In the genomic region with DNA sequence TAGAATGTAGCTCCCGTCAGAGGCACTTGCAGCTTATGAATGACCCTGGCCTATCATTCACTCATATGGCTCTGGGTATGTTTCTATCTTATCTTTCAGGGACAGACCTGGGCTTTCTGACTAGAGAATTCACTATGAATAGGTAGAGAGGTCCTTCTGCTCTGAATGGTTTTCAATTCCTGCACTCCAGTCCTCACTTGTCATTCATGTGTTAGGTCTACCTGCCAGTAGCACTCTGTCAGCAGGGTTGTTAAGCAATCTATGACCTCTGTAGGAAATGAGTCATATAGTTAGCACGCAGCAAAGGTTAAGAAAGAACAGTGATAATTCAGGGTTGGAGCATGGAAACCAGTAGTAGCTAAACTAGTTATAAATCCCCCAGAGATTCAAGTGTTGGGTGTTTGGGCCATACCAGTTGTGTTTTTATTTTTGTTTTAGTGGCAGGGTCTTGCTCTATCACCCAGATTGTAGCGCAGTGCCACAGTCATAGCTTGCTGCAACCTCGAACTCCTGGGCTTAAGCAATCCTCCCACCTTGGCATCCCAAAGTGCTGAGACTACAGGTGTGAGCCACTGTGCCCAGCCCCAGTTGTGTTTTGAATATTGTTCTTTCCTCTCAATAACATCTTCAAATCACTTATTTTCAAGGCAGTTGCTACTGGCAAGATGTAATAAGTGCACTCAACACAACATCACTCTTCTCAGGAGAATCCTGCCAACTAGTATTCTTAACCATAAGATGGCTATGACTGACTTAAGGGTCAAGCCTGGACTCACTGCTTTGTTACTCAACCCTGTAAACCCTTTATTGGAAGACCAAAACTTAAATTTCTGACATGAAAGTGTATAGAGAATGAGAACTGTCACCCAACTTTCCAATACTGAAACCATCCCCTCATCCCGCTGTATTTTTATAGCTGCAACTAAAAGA, we compare ENCODE assay signal across 1 cellular context.
A peak's percentile ranks its signal among the peaks of the same experiment; 100 is the strongest.
TF ChIP-seq lines count a peak whose summit lies in the region.

No MANE protein-coding gene starts in this region.

TF ChIP-seq in K562, 482 proteins besides CTCF, POLR2A, EP300 and RAD21 (continued from another document and continues in another):
- TF ChIP-seq, protein P1, sequence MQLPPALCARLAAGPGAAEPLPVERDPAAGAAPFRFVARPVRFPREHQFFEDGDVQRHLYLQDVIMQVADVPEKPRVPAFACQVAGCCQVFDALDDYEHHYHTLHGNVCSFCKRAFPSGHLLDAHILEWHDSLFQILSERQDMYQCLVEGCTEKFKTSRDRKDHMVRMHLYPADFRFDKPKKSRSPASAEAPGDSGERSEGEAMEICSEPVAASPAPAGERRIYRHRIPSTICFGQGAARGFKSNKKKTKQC (CRISPR knock-in tag; IDR thresholded peaks at IDR 0.05): no peak
- TF ChIP-seq, protein P2, sequence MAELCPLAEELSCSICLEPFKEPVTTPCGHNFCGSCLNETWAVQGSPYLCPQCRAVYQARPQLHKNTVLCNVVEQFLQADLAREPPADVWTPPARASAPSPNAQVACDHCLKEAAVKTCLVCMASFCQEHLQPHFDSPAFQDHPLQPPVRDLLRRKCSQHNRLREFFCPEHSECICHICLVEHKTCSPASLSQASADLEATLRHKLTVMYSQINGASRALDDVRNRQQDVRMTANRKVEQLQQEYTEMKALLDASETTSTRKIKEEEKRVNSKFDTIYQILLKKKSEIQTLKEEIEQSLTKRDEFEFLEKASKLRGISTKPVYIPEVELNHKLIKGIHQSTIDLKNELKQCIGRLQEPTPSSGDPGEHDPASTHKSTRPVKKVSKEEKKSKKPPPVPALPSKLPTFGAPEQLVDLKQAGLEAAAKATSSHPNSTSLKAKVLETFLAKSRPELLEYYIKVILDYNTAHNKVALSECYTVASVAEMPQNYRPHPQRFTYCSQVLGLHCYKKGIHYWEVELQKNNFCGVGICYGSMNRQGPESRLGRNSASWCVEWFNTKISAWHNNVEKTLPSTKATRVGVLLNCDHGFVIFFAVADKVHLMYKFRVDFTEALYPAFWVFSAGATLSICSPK (IDR thresholded peaks at IDR 0.05; ENCODE audit: borderline replicate concordance): no peak
- TF ChIP-seq FOSL1 (tag; conservative IDR thresholded peaks at IDR 0.05): peak; percentile 82
- peak; percentile 84 for TF ChIP-seq TCF3 (CRISPR knock-in tag; IDR thresholded peaks at IDR 0.05)
- TF ChIP-seq, protein P3, sequence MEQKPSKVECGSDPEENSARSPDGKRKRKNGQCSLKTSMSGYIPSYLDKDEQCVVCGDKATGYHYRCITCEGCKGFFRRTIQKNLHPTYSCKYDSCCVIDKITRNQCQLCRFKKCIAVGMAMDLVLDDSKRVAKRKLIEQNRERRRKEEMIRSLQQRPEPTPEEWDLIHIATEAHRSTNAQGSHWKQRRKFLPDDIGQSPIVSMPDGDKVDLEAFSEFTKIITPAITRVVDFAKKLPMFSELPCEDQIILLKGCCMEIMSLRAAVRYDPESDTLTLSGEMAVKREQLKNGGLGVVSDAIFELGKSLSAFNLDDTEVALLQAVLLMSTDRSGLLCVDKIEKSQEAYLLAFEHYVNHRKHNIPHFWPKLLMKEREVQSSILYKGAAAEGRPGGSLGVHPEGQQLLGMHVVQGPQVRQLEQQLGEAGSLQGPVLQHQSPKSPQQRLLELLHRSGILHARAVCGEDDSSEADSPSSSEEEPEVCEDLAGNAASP (IDR thresholded peaks at IDR 0.05): no peak
- TF ChIP-seq, protein P4, sequence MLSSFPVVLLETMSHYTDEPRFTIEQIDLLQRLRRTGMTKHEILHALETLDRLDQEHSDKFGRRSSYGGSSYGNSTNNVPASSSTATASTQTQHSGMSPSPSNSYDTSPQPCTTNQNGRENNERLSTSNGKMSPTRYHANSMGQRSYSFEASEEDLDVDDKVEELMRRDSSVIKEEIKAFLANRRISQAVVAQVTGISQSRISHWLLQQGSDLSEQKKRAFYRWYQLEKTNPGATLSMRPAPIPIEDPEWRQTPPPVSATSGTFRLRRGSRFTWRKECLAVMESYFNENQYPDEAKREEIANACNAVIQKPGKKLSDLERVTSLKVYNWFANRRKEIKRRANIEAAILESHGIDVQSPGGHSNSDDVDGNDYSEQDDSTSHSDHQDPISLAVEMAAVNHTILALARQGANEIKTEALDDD (IDR thresholded peaks at IDR 0.05): peak; percentile 98
- TF ChIP-seq, protein P5, sequence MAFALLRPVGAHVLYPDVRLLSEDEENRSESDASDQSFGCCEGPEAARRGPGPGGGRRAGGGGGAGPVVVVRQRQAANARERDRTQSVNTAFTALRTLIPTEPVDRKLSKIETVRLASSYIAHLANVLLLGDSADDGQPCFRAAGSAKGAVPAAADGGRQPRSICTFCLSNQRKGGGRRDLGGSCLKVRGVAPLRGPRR (CRISPR knock-in tag; IDR thresholded peaks at IDR 0.05): no peak
- TF ChIP-seq, protein P6, sequence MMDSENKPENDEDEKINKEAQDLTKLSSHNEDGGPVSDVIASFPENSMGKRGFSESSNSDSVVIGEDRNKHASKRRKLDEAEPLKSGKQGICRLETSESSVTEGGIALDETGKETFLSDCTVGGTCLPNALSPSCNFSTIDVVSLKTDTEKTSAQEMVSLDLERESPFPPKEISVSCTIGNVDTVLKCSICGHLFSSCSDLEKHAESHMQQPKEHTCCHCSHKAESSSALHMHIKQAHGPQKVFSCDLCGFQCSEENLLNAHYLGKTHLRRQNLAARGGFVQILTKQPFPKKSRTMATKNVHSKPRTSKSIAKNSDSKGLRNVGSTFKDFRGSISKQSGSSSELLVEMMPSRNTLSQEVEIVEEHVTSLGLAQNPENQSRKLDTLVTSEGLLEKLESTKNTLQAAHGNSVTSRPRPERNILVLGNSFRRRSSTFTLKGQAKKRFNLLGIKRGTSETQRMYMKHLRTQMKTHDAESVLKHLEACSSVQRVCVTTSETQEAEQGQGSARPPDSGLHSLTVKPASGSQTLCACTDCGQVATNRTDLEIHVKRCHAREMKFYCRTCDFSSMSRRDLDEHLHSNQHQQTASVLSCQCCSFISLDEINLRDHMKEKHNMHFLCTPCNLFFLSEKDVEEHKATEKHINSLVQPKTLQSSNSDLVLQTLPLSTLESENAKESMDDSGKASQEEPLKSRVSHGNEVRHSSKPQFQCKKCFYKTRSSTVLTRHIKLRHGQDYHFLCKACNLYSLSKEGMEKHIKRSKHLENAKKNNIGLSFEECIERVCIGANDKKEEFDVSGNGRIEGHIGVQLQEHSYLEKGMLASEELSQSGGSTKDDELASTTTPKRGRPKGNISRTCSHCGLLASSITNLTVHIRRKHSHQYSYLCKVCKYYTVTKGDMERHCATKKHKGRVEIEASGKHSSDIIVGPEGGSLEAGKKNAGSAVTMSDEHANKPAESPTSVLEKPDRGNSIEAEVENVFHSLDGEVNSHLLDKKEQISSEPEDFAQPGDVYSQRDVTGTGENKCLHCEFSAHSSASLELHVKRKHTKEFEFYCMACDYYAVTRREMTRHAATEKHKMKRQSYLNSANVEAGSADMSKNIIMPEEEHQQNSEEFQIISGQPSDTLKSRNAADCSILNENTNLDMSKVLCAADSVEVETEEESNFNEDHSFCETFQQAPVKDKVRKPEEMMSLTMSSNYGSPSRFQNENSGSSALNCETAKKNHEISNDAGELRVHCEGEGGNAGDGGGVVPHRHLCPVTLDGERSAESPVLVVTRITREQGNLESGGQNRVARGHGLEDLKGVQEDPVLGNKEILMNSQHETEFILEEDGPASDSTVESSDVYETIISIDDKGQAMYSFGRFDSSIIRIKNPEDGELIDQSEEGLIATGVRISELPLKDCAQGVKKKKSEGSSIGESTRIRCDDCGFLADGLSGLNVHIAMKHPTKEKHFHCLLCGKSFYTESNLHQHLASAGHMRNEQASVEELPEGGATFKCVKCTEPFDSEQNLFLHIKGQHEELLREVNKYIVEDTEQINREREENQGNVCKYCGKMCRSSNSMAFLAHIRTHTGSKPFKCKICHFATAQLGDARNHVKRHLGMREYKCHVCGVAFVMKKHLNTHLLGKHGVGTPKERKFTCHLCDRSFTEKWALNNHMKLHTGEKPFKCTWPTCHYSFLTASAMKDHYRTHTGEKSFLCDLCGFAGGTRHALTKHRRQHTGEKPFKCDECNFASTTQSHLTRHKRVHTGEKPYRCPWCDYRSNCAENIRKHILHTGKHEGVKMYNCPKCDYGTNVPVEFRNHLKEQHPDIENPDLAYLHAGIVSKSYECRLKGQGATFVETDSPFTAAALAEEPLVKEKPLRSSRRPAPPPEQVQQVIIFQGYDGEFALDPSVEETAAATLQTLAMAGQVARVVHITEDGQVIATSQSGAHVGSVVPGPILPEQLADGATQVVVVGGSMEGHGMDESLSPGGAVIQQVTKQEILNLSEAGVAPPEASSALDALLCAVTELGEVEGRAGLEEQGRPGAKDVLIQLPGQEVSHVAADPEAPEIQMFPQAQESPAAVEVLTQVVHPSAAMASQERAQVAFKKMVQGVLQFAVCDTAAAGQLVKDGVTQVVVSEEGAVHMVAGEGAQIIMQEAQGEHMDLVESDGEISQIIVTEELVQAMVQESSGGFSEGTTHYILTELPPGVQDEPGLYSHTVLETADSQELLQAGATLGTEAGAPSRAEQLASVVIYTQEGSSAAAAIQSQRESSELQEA (IDR thresholded peaks at IDR 0.05; ENCODE audit: low read depth): no peak
- TF ChIP-seq, protein P7, sequence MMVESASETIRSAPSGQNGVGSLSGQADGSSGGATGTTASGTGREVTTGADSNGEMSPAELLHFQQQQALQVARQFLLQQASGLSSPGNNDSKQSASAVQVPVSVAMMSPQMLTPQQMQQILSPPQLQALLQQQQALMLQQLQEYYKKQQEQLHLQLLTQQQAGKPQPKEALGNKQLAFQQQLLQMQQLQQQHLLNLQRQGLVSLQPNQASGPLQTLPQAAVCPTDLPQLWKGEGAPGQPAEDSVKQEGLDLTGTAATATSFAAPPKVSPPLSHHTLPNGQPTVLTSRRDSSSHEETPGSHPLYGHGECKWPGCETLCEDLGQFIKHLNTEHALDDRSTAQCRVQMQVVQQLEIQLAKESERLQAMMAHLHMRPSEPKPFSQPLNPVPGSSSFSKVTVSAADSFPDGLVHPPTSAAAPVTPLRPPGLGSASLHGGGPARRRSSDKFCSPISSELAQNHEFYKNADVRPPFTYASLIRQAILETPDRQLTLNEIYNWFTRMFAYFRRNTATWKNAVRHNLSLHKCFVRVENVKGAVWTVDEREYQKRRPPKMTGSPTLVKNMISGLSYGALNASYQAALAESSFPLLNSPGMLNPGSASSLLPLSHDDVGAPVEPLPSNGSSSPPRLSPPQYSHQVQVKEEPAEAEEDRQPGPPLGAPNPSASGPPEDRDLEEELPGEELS (CRISPR knock-in tag; IDR thresholded peaks at IDR 0.05; ENCODE audit: borderline replicate concordance): no peak
- no peak for TF ChIP-seq HDAC2 (IDR thresholded peaks at IDR 0.05)
- peak; percentile 36 to 45; a peak in 2 of 4 replicates for TF ChIP-seq TRIM24 (IDR thresholded peaks at IDR 0.05)
- no peak for TF ChIP-seq ZC3H11A (IDR thresholded peaks at IDR 0.05; ENCODE audit: low read depth, low read length)
- TF ChIP-seq MTA2 (IDR thresholded peaks at IDR 0.05; ENCODE audit: low read depth): 0 out of 2 replicates have a peak, but pooled peaks have one; percentile 34
- TF ChIP-seq, protein P8, sequence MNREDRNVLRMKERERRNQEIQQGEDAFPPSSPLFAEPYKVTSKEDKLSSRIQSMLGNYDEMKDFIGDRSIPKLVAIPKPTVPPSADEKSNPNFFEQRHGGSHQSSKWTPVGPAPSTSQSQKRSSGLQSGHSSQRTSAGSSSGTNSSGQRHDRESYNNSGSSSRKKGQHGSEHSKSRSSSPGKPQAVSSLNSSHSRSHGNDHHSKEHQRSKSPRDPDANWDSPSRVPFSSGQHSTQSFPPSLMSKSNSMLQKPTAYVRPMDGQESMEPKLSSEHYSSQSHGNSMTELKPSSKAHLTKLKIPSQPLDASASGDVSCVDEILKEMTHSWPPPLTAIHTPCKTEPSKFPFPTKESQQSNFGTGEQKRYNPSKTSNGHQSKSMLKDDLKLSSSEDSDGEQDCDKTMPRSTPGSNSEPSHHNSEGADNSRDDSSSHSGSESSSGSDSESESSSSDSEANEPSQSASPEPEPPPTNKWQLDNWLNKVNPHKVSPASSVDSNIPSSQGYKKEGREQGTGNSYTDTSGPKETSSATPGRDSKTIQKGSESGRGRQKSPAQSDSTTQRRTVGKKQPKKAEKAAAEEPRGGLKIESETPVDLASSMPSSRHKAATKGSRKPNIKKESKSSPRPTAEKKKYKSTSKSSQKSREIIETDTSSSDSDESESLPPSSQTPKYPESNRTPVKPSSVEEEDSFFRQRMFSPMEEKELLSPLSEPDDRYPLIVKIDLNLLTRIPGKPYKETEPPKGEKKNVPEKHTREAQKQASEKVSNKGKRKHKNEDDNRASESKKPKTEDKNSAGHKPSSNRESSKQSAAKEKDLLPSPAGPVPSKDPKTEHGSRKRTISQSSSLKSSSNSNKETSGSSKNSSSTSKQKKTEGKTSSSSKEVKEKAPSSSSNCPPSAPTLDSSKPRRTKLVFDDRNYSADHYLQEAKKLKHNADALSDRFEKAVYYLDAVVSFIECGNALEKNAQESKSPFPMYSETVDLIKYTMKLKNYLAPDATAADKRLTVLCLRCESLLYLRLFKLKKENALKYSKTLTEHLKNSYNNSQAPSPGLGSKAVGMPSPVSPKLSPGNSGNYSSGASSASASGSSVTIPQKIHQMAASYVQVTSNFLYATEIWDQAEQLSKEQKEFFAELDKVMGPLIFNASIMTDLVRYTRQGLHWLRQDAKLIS (CRISPR knock-in tag; IDR thresholded peaks at IDR 0.05): no peak
- TF ChIP-seq, protein P9, sequence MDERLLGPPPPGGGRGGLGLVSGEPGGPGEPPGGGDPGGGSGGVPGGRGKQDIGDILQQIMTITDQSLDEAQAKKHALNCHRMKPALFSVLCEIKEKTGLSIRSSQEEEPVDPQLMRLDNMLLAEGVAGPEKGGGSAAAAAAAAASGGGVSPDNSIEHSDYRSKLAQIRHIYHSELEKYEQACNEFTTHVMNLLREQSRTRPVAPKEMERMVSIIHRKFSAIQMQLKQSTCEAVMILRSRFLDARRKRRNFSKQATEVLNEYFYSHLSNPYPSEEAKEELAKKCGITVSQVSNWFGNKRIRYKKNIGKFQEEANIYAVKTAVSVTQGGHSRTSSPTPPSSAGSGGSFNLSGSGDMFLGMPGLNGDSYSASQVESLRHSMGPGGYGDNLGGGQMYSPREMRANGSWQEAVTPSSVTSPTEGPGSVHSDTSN (CRISPR knock-in tag; IDR thresholded peaks at IDR 0.05; ENCODE audit: low read depth): no peak
- TF ChIP-seq, protein P9 (tag; conservative IDR thresholded peaks at IDR 0.05; ENCODE audit: low read depth): peak; percentile 51; the same call in 1 of the 2 replicates
- TF ChIP-seq ZNF274 (IDR thresholded peaks at IDR 0.05; ENCODE audit: borderline replicate concordance, low read depth, low read length): no peak
- no peak for TF ChIP-seq MEF2D (tag; conservative IDR thresholded peaks at IDR 0.05; ENCODE audit: low read depth)
- TF ChIP-seq MAFF (IDR thresholded peaks at IDR 0.05; ENCODE audit: low read length): no peak
- TF ChIP-seq ARID1B (IDR thresholded peaks at IDR 0.05): peak; percentile 84
- no peak for TF ChIP-seq SMAD1 (IDR thresholded peaks at IDR 0.05; ENCODE audit: low read depth, low read length, partially characterized antibody)
- peak; percentile 59; the same call in 1 of the 2 replicates for TF ChIP-seq NR2C1 (IDR thresholded peaks at IDR 0.05)
- TF ChIP-seq NR2C1 (tag; IDR thresholded peaks at IDR 0.05): peak; percentile 74; the same call in 1 of the 2 replicates
- peak; percentile 64; the same call in 1 of the 2 replicates for TF ChIP-seq ESRRA (IDR thresholded peaks at IDR 0.05; ENCODE audit: borderline replicate concordance, low read depth)
